ENCODE assay signal across 8 cellular contexts in genomic region chr6:32852018-32852843, GRCh38. TPM values are rescaled to one million over a fixed set of nuclear protein-coding genes. Genes with fewer than 3 reads are reported as not detected.
DNase-seq lines count a peak whose midpoint lies in the region; ATAC-seq, FAIRE-seq and TF ChIP-seq lines count a peak whose summit lies in the region.

No MANE protein-coding gene starts in this region.

- POLR2A ChIA-PET in H1 (lab: Charles Lee; ENCODE audit: partially characterized antibody): interaction anchor here (1.3 to 4.0 kb wide), 3 partner anchors 13 to 118 kb away, joined by 5 to 49 read pairs (median 6); partner anchors contain the start of genes BRD2 and TAP2

- H3K4ac ChIP-seq in H1 (replicated peaks; ENCODE audit: insufficient read length, low read depth, low read length): no peak overlapping the region

- no peak overlapping the region for H2BK20ac ChIP-seq in H1 (ENCODE audit: low read length)

- H3K27ac ChIP-seq in H1 (ENCODE audit: low read depth, low read length): no peak overlapping the region

- DNase-seq in GM04503 (ENCODE audit: low read depth) (peak; percentile 3), RPMI7951 (ENCODE audit: low read depth) (peak; percentile 26), H1 (ENCODE audit: low read depth in 1 of 2, low spot score in 2 of 2) (no peak), naive B cell (no peak), NCI-H2081 (lab: John Stamatoyannopoulos, UW) (no peak), iPS-NIHi11 (ENCODE audit: low spot score) (no peak)

- CTCF ChIA-PET in H1 (lab: Charles Lee; ENCODE audit: partially characterized antibody): interaction anchor here (1.0 to 19.9 kb wide), 9 partner anchors 8 to 82 kb away, joined by 3 to 402 read pairs (median 8); partner anchors contain the start of genes PSMB8 and TAP2

- peak overlapping the region; percentile 59 to 77 (median 76) for H3K4me3 ChIP-seq in H1 (ENCODE audit: extremely low read depth in 1 of 4, insufficient read depth in 2 of 4, low read depth in 3 of 4, low read length in 4 of 4)

- peaks cover 42 to 60% of the 10 kb centered on the region in 2 donors for H3K36me3 Mint-ChIP-seq in naive B cell

- no peaks in the 10 kb centered on the region for H4K20me1 ChIP-seq in H1 (replicated peaks in 1 of 2; ENCODE audit: control insufficient read depth in 1 of 2, insufficient read depth in 2 of 2, low read length in 2 of 2)

- H2AK5ac ChIP-seq in H1 (ENCODE audit: low read depth, low read length): no peak overlapping the region

- H2BK5ac ChIP-seq in H1 (ENCODE audit: low read depth, low read length): no peak overlapping the region

- H2BK12ac ChIP-seq in H1 (ENCODE audit: low read depth, low read length): no peak overlapping the region

- H4K8ac ChIP-seq in H1 (ENCODE audit: extremely low read depth, insufficient read depth, low read length): no peak overlapping the region

- H2BK120ac ChIP-seq in H1 (replicated peaks; ENCODE audit: low read depth, low read length): no peak overlapping the region

- no peaks in the 10 kb centered on the region for H3K79me1 ChIP-seq in H1 (ENCODE audit: low read depth, low read length)

- H2BK15ac ChIP-seq in H1 (ENCODE audit: low read length): no peak overlapping the region

- TF ChIP-seq EP300 in H1 (IDR thresholded peaks at IDR 0.05; ENCODE audit: borderline replicate concordance in 1 of 2, low read depth in 2 of 2, low read length in 2 of 2): no peak

- H3K56ac ChIP-seq in H1 (replicated peaks; ENCODE audit: insufficient read length, low read depth, low read length): no peak overlapping the region

- H3K27me3 ChIP-seq in H1 (replicated peaks in 1 of 4; ENCODE audit: control insufficient read depth in 3 of 4, extremely low read depth in 1 of 4, insufficient read depth in 3 of 4, low read length in 3 of 4): peaks cover 6 to 41% (median 36%) of the 10 kb centered on the region in 4 experiments

- no peaks in the 10 kb centered on the region for H3K79me2 ChIP-seq in H1 (ENCODE audit: control insufficient read depth in 1 of 2, insufficient read depth in 2 of 2, low read length in 2 of 2)

- peak overlapping the region; percentile 98 to 99 for H3K4me2 ChIP-seq in H1 (ENCODE audit: insufficient read depth in 1 of 2, low read depth in 2 of 2, low read length in 2 of 2)

- no peak overlapping the region for H3K23ac ChIP-seq in H1 (ENCODE audit: insufficient read length)

- no peak for TF ChIP-seq CTCF in H1 (IDR thresholded peaks at IDR 0.05; ENCODE audit: control extremely low read depth in 1 of 3, insufficient read depth in 1 of 3, low read depth in 1 of 3, low read length in 3 of 3)

- no peak for TF ChIP-seq POLR2A in H1 (IDR thresholded peaks at IDR 0.05; ENCODE audit: control extremely low read depth in 1 of 2, low read depth in 2 of 2, low read length in 2 of 2)

- peak overlapping the region; percentile 93 to 100 (median 100) for H3K4me3 Mint-ChIP-seq in naive B cell

- H3K27ac Mint-ChIP-seq in naive B cell: peak overlapping the region; percentile 95 to 100 (median 98)

- no peak for ATAC-seq in naive B cell (ENCODE audit: low read depth in 2 of 2)
- no peak for ATAC-seq in HG02852 (IDR thresholded peaks at IDR 0.05; ENCODE audit: unreplicated experiment)
- no peak for ATAC-seq in GM21360 (IDR thresholded peaks at IDR 0.05; ENCODE audit: unreplicated experiment)

- peak overlapping the region in 2 of 4 experiments; percentile 54 to 61; a peak in 2 of 7 replicates for H3K9ac ChIP-seq in H1 (replicated peaks in 1 of 4; ENCODE audit: extremely low read depth in 1 of 4, low read depth in 3 of 4, low read length in 3 of 4)

- H4K5ac ChIP-seq in H1 (ENCODE audit: insufficient read length, low read depth, low read length): no peak overlapping the region

- no peak for FAIRE-seq in H1 (lab: Jason Lieb, UNC)

- peaks cover 0 to 4% (median 1%) of the 10 kb centered on the region in 4 experiments; a peak in 4 of 7 replicates for H3K4me1 ChIP-seq in H1 (replicated peaks in 1 of 4; ENCODE audit: control insufficient read depth in 3 of 4, insufficient read depth in 4 of 4, low read length in 3 of 4)

- H4K91ac ChIP-seq in H1 (replicated peaks; ENCODE audit: insufficient read length, low read length): no peak overlapping the region

- peaks cover 0 to 8% (median 0%) of the 10 kb centered on the region in 7 donors for H3K9me3 Mint-ChIP-seq in naive B cell

- no peak for TF ChIP-seq RAD21 in H1 (IDR thresholded peaks at IDR 0.05 in 1 of 2, conservative IDR thresholded peaks at IDR 0.05 in 1 of 2; ENCODE audit: low read depth in 2 of 2, low read length in 2 of 2)

- 63 to 100% methylated on average over 1 to 23 of the region's 23 CpGs for WGBS in H1 (ENCODE audit: extremely low coverage in 1 of 2, insufficient coverage in 1 of 2, insufficient read length in 1 of 2, insufficient replicate concordance in 2 of 2, low coverage in 1 of 2, low lambda C conversion rate in 2 of 2, missing lambda C conversion rate in 1 of 2), 2 experiments

- no peak overlapping the region for H3K18ac ChIP-seq in H1 (ENCODE audit: extremely low read depth, low read length)

- peak overlapping the region; percentile 78; the same call in 1 of the 2 replicates for H2AFZ ChIP-seq in H1 (ENCODE audit: low read length)

- peaks cover 70 to 80% (median 80%) of the 10 kb centered on the region in 3 donors for H3K4me1 Mint-ChIP-seq in naive B cell

- no peaks in the 10 kb centered on the region for H3K9me3 ChIP-seq in H1 (ENCODE audit: insufficient read depth in 2 of 2, low read depth in 1 of 2, low read length in 1 of 2)

- H3K14ac ChIP-seq in H1 (ENCODE audit: insufficient read length): no peak overlapping the region

- peaks cover 13% of the 10 kb centered on the region for H3K23me2 ChIP-seq in H1 (ENCODE audit: low read depth, low read length)

- peaks cover 0 to 9% (median 0%) of the 10 kb centered on the region in 4 experiments; a peak in 4 of 8 replicates for H3K36me3 ChIP-seq in H1 (ENCODE audit: control insufficient read depth in 2 of 4, insufficient read depth in 4 of 4, low read length in 3 of 4)

- H3K27me3 Mint-ChIP-seq in naive B cell: no peaks in the 10 kb centered on the region

RNA-seq across cellular contexts. Expression of gene TAP1, which starts 1.3 kb away (rescaled TPM):
- total RNA-seq in RPMI7951 (2014; rRNA removed; shearing (Covaris generic)): 84.7 and 93.7 TPM in 2 replicates
- 16.8 TPM in 2 replicates for total RNA-seq in H1 (2021; fragmentation: NEBNext Ultra II Directional; extraction: Animal tissue kit (Norgen Biotek cat#: 25700))
- polyA plus RNA-seq in H1 (2011; rRNA removed) (20.1 and 22.0 TPM in 2 replicates), naive B cell (ENCODE audit: low read depth in 6 of 6) (100 to 1,000 TPM; 106 to 215 (median 145) TPM)
- 21.6 TPM for polyA plus RNA-seq in H1 (2011; cell fraction: cytosol; rRNA removed)
- polyA plus RNA-seq in H1 (2011; cell fraction: nucleus; rRNA removed): 35.5 TPM
- polyA plus RNA-seq in H1 (2012, experiment 1 of 2): 21.4 to 30.6 TPM (median 29.9 TPM) in 4 replicates
- polyA plus RNA-seq in H1 (2012, experiment 2 of 2): 30.6 TPM
- 13.5 TPM for polyA plus RNA-seq in H1 (2013, experiment 1 of 2)
- 13.6 TPM for polyA plus RNA-seq in H1 (2013, experiment 2 of 2)
- 30.3 and 33.8 TPM in 2 replicates for polyA minus RNA-seq in H1 (2011; rRNA and poly(A)+ RNA removed)
- polyA minus RNA-seq in H1 (2011; cell fraction: cytosol; rRNA and poly(A)+ RNA removed): 12.2 TPM
- 9.6 TPM for polyA minus RNA-seq in H1 (2011; cell fraction: nucleus; rRNA and poly(A)+ RNA removed)

RNA-seq across cellular contexts. Expression of gene PSMB9, which starts 1.8 kb away (rescaled TPM):
- total RNA-seq in RPMI7951 (2014; rRNA removed; shearing (Covaris generic)): 174 and 201 TPM in 2 replicates
- total RNA-seq in H1 (2021; fragmentation: NEBNext Ultra II Directional; extraction: Animal tissue kit (Norgen Biotek cat#: 25700)): 2.9 and 4.5 TPM in 2 replicates
- 12.5 and 22.8 TPM in 2 replicates for polyA plus RNA-seq in H1 (2011; rRNA removed)
- polyA plus RNA-seq in H1 (2011; cell fraction: cytosol; rRNA removed): 11.0 TPM
- polyA plus RNA-seq in H1 (2011; cell fraction: nucleus; rRNA removed): 9.4 TPM
- polyA plus RNA-seq in H1 (2012, experiment 1 of 2): 2.0 to 13.4 TPM (median 8.9 TPM) in 4 replicates
- polyA plus RNA-seq in H1 (2012, experiment 2 of 2): 9.9 TPM
- polyA plus RNA-seq in H1 (2013, experiment 1 of 2): 1.3 TPM
- 1.6 TPM for polyA plus RNA-seq in H1 (2013, experiment 2 of 2)
- polyA minus RNA-seq in H1 (2011; rRNA and poly(A)+ RNA removed): 2.1 and 8.2 TPM in 2 replicates
- 3.7 TPM for polyA minus RNA-seq in H1 (2011; cell fraction: cytosol; rRNA and poly(A)+ RNA removed)
- not detected for polyA minus RNA-seq in H1 (2011; cell fraction: nucleus; rRNA and poly(A)+ RNA removed)
- 100 to 1,000 TPM; 347 to 677 (median 445) TPM for polyA plus RNA-seq in naive B cell (ENCODE audit: low read depth in 6 of 6)

RNA-seq across cellular contexts. Expression of gene PSMB8, which starts 8.4 kb away (rescaled TPM):
- 141 and 189 TPM in 2 replicates for total RNA-seq in RPMI7951 (2014; rRNA removed; shearing (Covaris generic))
- total RNA-seq in H1 (2021; fragmentation: NEBNext Ultra II Directional; extraction: Animal tissue kit (Norgen Biotek cat#: 25700)): 18.4 and 22.0 TPM in 2 replicates
- polyA plus RNA-seq in H1 (2011; rRNA removed) (26.9 and 43.0 TPM in 2 replicates), naive B cell (ENCODE audit: low read depth in 6 of 6) (100 to 1,000 TPM; 297 to 462 (median 380) TPM)
- polyA plus RNA-seq in H1 (2011; cell fraction: cytosol; rRNA removed): 33.9 TPM
- 26.7 TPM for polyA plus RNA-seq in H1 (2011; cell fraction: nucleus; rRNA removed)
- polyA plus RNA-seq in H1 (2012, experiment 1 of 2): 19.4 to 42.4 TPM (median 35.3 TPM) in 4 replicates
- polyA plus RNA-seq in H1 (2012, experiment 2 of 2): 39.2 TPM
- polyA plus RNA-seq in H1 (2013, experiment 1 of 2): 17.7 TPM
- polyA plus RNA-seq in H1 (2013, experiment 2 of 2): 18.9 TPM
- 11.7 and 15.3 TPM in 2 replicates for polyA minus RNA-seq in H1 (2011; rRNA and poly(A)+ RNA removed)
- 7.9 TPM for polyA minus RNA-seq in H1 (2011; cell fraction: cytosol; rRNA and poly(A)+ RNA removed)
- polyA minus RNA-seq in H1 (2011; cell fraction: nucleus; rRNA and poly(A)+ RNA removed): 7.9 TPM

RNA-seq across cellular contexts. Expression of gene TAP2, which starts 13.7 kb away (rescaled TPM):
- total RNA-seq in RPMI7951 (2014; rRNA removed; shearing (Covaris generic)): 15.1 and 18.3 TPM in 2 replicates
- total RNA-seq in H1 (2021; fragmentation: NEBNext Ultra II Directional; extraction: Animal tissue kit (Norgen Biotek cat#: 25700)): 24.3 and 27.2 TPM in 2 replicates
- 11.3 and 19.9 TPM in 2 replicates for polyA plus RNA-seq in H1 (2011; rRNA removed)
- polyA plus RNA-seq in H1 (2011; cell fraction: cytosol; rRNA removed): 16.1 TPM
- 56.5 TPM for polyA plus RNA-seq in H1 (2011; cell fraction: nucleus; rRNA removed)
- 8.4 to 30.2 TPM (median 25.2 TPM) in 4 replicates for polyA plus RNA-seq in H1 (2012, experiment 1 of 2)
- polyA plus RNA-seq in H1 (2012, experiment 2 of 2): 9.2 TPM
- polyA plus RNA-seq in H1 (2013, experiment 1 of 2): 11.3 TPM
- polyA plus RNA-seq in H1 (2013, experiment 2 of 2): 13.1 TPM
- polyA minus RNA-seq in H1 (2011; rRNA and poly(A)+ RNA removed): 18.7 and 33.0 TPM in 2 replicates
- polyA minus RNA-seq in H1 (2011; cell fraction: cytosol; rRNA and poly(A)+ RNA removed): 5.8 TPM
- 13.7 TPM for polyA minus RNA-seq in H1 (2011; cell fraction: nucleus; rRNA and poly(A)+ RNA removed)
- 10 to 100 TPM; 18.2 to 33.0 (median 25.4) TPM for polyA plus RNA-seq in naive B cell (ENCODE audit: low read depth in 6 of 6)

RNA-seq across cellular contexts. Expression of gene HLA-DOB, which starts 35.4 kb away (rescaled TPM):
- 0.10 TPM in 1 of 2 replicates, not detected in the other for total RNA-seq in RPMI7951 (2014; rRNA removed; shearing (Covaris generic))
- 0.27 TPM in 1 of 2 replicates, not detected in the other for total RNA-seq in H1 (2021; fragmentation: NEBNext Ultra II Directional; extraction: Animal tissue kit (Norgen Biotek cat#: 25700))
- polyA plus RNA-seq in H1 (2011; rRNA removed) (0.19 and 0.35 TPM in 2 replicates), naive B cell (ENCODE audit: low read depth in 6 of 6) (1,000 to 10,000 TPM in 1 of 6 donors, 100 to 1,000 TPM in 5; 669 to 1,199 (median 837) TPM)
- polyA plus RNA-seq in H1 (2011; cell fraction: cytosol; rRNA removed): 0.28 TPM
- 0.36 TPM for polyA plus RNA-seq in H1 (2011; cell fraction: nucleus; rRNA removed)
- polyA plus RNA-seq in H1 (2012, experiment 1 of 2): 0.20 to 0.55 TPM (median 0.21 TPM) in 3 of 4 replicates, not detected in the other
- 0.37 TPM for polyA plus RNA-seq in H1 (2012, experiment 2 of 2)
- polyA plus RNA-seq in H1 (2013, experiment 1 of 2): 0.26 TPM
- 0.53 TPM for polyA plus RNA-seq in H1 (2013, experiment 2 of 2)
- polyA minus RNA-seq in H1 (2011; rRNA and poly(A)+ RNA removed): 0.16 and 0.46 TPM in 2 replicates
- not detected for polyA minus RNA-seq in H1 (2011; cell fraction: cytosol; rRNA and poly(A)+ RNA removed)
- polyA minus RNA-seq in H1 (2011; cell fraction: nucleus; rRNA and poly(A)+ RNA removed): 0.50 TPM

Comparison
In these comparisons a context has a peak if more than half of its experiments do, and no peak if none do; other contexts are left out.
1. DNase-seq: peak in GM04503 (single experiment) and RPMI7951 (single experiment); none in H1 (0 of 2), naive B cell (single experiment), NCI-H2081 (0 of 2) and iPS-NIHi11 (single experiment).
2. RNA of gene PSMB9, which starts 1.8 kb away (total RNA-seq): 174 to 201 TPM in RPMI7951; 2.9 to 4.5 TPM in H1; every median in the first group is over 10 times any median in the second.